In the genomic region with DNA sequence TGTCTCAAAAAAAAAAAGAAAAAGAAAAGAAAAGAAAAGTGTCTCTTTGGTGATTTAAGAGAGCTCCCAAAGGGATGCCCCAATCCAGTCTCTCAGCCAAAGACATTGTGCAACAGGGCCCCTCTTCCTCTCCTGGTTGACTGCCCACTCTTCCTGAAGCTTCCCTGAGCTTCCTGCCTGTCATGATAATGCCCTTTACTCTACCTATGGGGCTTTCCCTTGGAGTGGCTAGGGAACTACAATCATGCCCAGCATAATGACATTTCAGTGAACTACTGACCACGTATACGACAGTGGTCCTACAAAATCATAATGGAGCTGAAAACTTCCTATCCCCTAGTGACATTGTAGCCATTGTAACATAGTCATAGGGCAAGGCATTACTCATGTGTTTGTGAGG, we compare ENCODE assay signal across 15 cellular contexts.
"Had no signal": no experiment of that assay in that cellular context is flagged by ENCODE, and none has a peak within 500 bp of the region (broad histone marks: within the 10 kb centered on the region; RNA-seq: fewer than 3 reads in every experiment).

No MANE protein-coding gene starts in this region.

- ATAC-seq: activated T-cell treated with anti-CD3 and anti-CD28 coated beads, Interleukin-2, amount 50 U/mL, for 4 hours; natural killer cell treated with Interleukin-12 subunit alpha and Interleukin-12 subunit beta and Interleukin-15 and Interleukin-18, amount 100 ng/mL, for 72 hours; sciatic nerve; T-cell had no signal

- H3K27ac ChIP-seq: colonic mucosa, thoracic aorta, WERI-Rb-1 had no signal

- H3K9me3 ChIP-seq: colonic mucosa, stomach, thoracic aorta had no signal

- H3K4me3 ChIP-seq: colonic mucosa, stomach, thoracic aorta had no signal

- DNase-seq: activated CD4-positive, alpha-beta T cell treated with anti-CD3 and anti-CD28 coated beads, Interleukin-2, amount 50 U/mL, for 48 hours; activated effector memory CD4-positive, alpha-beta T cell treated with Interleukin-2 at 50 U/mL for 16 hours; activated T-cell treated with anti-CD3 and anti-CD28 coated beads, Interleukin-2, amount 50 U/mL, for 4 hours; central memory CD4-positive, alpha-beta T cell; colonic mucosa; glutamatergic neuron; hypothalamus; stimulated activated CD4-positive, alpha-beta T cell treated with anti-CD3 and anti-CD28 coated beads, Interleukin-2, amount 100 ng/mL, for 24 hours; T-cell; T-helper 9 cell; WERI-Rb-1 had no signal

- H3K27me3 ChIP-seq: colonic mucosa, stomach had no signal

- H3K4me1 ChIP-seq: colonic mucosa had no signal

- H3K36me3 ChIP-seq: colonic mucosa, stomach, thoracic aorta, WERI-Rb-1 had no signal
